Comparison of ENCODE assay signal across 1 cellular context in the genomic region with DNA sequence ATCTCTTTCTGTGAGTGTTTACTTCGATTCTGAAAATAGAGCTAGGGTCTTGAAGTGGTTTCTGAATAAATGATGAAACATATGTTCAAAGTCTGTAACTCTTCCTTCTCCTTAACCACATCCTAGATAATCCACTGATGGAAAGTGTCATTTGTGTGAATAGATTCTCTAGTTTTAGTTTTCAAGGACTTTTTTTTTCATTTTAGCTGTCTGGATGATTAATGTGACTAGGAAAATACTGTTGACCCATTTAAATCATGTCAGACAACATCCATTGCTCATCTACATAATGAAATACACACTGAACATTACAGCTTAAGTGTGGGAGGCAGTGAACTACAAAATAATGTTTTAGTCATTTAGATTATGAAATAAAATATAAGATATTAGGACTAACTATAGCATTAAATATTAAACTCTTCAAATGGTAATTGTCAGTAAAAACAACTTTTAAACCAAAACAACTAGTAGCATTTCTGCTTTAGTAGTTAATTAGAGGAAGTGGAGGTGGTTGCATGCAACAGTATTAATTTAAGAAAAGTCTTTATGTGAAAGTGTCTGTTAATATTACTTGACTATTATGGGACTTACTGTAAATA.
TF ChIP-seq lines count a peak whose summit lies in the region.

No MANE protein-coding gene starts in this region.

TF ChIP-seq in K562, 482 proteins besides CTCF, POLR2A, EP300 and RAD21 (continued from another document and continues in another):
- TF ChIP-seq NUFIP1 (IDR thresholded peaks at IDR 0.05; ENCODE audit: partially characterized antibody) (no peak), PCBP2 (IDR thresholded peaks at IDR 0.05; ENCODE audit: low read depth, low read length, poor library complexity, severe bottlenecking) (no peak), BCL6 (CRISPR knock-in tag; IDR thresholded peaks at IDR 0.05) (0 out of 2 replicates have a peak, but pooled peaks have one; percentile 28), NR1H2 (CRISPR knock-in tag; IDR thresholded peaks at IDR 0.05) (no peak), NBN (IDR thresholded peaks at IDR 0.05; ENCODE audit: low read depth) (peak; percentile 88; the same call in 1 of the 2 replicates), ZFX (CRISPR knock-in tag; IDR thresholded peaks at IDR 0.05) (no peak), MTF1 (CRISPR knock-in tag; IDR thresholded peaks at IDR 0.05; ENCODE audit: borderline replicate concordance) (no peak), ZNF695 (CRISPR knock-in tag; IDR thresholded peaks at IDR 0.05) (no peak), MBD2 (IDR thresholded peaks at IDR 0.05; ENCODE audit: borderline replicate concordance, low read depth) (no peak), POLR3G (IDR thresholded peaks at IDR 0.05; ENCODE audit: extremely low read depth, insufficient read length, insufficient replicate concordance) (no peak), FOXA3 (CRISPR knock-in tag; conservative IDR thresholded peaks at IDR 0.05 in 1 of 2, IDR thresholded peaks at IDR 0.05 in 1 of 2) (peak in 1 of 2 experiments; percentile 87; a peak in 2 of 4 replicates), ZNF212 (CRISPR knock-in tag; IDR thresholded peaks at IDR 0.05) (no peak), ZNF584 (CRISPR knock-in tag; IDR thresholded peaks at IDR 0.05; ENCODE audit: low read depth) (peak; percentile 66; the same call in 1 of the 2 replicates), ZNF282 (CRISPR knock-in tag; IDR thresholded peaks at IDR 0.05) (no peak), TAF9B (IDR thresholded peaks at IDR 0.05; ENCODE audit: partially characterized antibody) (no peak), KDM2B (CRISPR knock-in tag; IDR thresholded peaks at IDR 0.05) (no peak), HDAC1 (IDR thresholded peaks at IDR 0.05) (no peak), ZC3H11A (IDR thresholded peaks at IDR 0.05; ENCODE audit: low read depth, low read length) (no peak), FOXA1 (IDR thresholded peaks at IDR 0.05; ENCODE audit: borderline replicate concordance) (no peak), ZNF3 (CRISPR knock-in tag; IDR thresholded peaks at IDR 0.05) (no peak; the same call in 1 of the 2 replicates), POU5F1 (IDR thresholded peaks at IDR 0.05; ENCODE audit: borderline replicate concordance, low read depth, low read length, partially characterized antibody) (no peak), TBL1XR1 (IDR thresholded peaks at IDR 0.05; ENCODE audit: low read length in 2 of 2) (peak in 1 of 2 experiments; percentile 48; a peak in 1 of 4 replicates), MIER1 (IDR thresholded peaks at IDR 0.05; ENCODE audit: low read depth) (no peak), HNRNPL (IDR thresholded peaks at IDR 0.05; ENCODE audit: low read depth, low read length) (no peak), DPF2 (IDR thresholded peaks at IDR 0.05) (peak; percentile 84; the same call in 1 of the 2 replicates)
- TF ChIP-seq, protein P1, sequence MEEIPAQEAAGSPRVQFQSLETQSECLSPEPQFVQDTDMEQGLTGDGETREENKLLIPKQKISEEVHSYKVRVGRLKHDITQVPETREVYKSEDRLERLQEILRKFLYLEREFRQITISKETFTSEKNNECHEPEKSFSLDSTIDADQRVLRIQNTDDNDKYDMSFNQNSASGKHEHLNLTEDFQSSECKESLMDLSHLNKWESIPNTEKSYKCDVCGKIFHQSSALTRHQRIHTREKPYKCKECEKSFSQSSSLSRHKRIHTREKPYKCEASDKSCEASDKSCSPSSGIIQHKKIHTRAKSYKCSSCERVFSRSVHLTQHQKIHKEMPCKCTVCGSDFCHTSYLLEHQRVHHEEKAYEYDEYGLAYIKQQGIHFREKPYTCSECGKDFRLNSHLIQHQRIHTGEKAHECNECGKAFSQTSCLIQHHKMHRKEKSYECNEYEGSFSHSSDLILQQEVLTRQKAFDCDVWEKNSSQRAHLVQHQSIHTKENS (CRISPR knock-in tag; IDR thresholded peaks at IDR 0.05), result no peak
- TF ChIP-seq, protein P2, sequence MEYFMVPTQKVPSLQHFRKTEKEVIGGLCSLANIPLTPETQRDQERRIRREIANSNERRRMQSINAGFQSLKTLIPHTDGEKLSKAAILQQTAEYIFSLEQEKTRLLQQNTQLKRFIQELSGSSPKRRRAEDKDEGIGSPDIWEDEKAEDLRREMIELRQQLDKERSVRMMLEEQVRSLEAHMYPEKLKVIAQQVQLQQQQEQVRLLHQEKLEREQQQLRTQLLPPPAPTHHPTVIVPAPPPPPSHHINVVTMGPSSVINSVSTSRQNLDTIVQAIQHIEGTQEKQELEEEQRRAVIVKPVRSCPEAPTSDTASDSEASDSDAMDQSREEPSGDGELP (CRISPR knock-in tag; IDR thresholded peaks at IDR 0.05; ENCODE audit: borderline replicate concordance), result no peak
- TF ChIP-seq, protein P3, sequence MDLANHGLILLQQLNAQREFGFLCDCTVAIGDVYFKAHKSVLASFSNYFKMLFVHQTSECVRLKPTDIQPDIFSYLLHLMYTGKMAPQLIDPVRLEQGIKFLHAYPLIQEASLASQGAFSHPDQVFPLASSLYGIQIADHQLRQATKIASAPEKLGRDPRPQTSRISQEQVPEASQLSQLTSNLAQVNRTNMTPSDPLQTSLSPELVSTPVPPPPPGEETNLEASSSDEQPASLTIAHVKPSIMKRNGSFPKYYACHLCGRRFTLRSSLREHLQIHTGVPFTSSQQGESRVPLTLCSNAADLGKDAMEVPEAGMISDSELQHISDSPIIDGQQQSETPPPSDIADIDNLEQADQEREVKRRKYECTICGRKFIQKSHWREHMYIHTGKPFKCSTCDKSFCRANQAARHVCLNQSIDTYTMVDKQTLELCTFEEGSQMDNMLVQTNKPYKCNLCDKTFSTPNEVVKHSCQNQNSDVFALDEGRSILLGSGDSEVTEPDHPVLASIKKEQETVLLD (IDR thresholded peaks at IDR 0.05), result no peak
- TF ChIP-seq, protein P4, sequence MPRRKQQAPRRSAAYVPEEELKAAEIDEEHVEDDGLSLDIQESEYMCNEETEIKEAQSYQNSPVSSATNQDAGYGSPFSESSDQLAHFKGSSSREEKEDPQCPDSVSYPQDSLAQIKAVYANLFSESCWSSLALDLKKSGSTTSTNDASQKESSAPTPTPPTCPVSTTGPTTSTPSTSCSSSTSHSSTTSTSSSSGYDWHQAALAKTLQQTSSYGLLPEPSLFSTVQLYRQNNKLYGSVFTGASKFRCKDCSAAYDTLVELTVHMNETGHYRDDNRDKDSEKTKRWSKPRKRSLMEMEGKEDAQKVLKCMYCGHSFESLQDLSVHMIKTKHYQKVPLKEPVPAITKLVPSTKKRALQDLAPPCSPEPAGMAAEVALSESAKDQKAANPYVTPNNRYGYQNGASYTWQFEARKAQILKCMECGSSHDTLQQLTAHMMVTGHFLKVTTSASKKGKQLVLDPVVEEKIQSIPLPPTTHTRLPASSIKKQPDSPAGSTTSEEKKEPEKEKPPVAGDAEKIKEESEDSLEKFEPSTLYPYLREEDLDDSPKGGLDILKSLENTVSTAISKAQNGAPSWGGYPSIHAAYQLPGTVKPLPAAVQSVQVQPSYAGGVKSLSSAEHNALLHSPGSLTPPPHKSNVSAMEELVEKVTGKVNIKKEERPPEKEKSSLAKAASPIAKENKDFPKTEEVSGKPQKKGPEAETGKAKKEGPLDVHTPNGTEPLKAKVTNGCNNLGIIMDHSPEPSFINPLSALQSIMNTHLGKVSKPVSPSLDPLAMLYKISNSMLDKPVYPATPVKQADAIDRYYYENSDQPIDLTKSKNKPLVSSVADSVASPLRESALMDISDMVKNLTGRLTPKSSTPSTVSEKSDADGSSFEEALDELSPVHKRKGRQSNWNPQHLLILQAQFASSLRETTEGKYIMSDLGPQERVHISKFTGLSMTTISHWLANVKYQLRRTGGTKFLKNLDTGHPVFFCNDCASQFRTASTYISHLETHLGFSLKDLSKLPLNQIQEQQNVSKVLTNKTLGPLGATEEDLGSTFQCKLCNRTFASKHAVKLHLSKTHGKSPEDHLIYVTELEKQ (CRISPR knock-in tag; IDR thresholded peaks at IDR 0.05), result peak; percentile 36; the same call in 1 of the 2 replicates
- TF ChIP-seq, protein P5, sequence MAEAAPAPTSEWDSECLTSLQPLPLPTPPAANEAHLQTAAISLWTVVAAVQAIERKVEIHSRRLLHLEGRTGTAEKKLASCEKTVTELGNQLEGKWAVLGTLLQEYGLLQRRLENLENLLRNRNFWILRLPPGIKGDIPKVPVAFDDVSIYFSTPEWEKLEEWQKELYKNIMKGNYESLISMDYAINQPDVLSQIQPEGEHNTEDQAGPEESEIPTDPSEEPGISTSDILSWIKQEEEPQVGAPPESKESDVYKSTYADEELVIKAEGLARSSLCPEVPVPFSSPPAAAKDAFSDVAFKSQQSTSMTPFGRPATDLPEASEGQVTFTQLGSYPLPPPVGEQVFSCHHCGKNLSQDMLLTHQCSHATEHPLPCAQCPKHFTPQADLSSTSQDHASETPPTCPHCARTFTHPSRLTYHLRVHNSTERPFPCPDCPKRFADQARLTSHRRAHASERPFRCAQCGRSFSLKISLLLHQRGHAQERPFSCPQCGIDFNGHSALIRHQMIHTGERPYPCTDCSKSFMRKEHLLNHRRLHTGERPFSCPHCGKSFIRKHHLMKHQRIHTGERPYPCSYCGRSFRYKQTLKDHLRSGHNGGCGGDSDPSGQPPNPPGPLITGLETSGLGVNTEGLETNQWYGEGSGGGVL (CRISPR knock-in tag; IDR thresholded peaks at IDR 0.05), result no peak
- TF ChIP-seq, protein P6, sequence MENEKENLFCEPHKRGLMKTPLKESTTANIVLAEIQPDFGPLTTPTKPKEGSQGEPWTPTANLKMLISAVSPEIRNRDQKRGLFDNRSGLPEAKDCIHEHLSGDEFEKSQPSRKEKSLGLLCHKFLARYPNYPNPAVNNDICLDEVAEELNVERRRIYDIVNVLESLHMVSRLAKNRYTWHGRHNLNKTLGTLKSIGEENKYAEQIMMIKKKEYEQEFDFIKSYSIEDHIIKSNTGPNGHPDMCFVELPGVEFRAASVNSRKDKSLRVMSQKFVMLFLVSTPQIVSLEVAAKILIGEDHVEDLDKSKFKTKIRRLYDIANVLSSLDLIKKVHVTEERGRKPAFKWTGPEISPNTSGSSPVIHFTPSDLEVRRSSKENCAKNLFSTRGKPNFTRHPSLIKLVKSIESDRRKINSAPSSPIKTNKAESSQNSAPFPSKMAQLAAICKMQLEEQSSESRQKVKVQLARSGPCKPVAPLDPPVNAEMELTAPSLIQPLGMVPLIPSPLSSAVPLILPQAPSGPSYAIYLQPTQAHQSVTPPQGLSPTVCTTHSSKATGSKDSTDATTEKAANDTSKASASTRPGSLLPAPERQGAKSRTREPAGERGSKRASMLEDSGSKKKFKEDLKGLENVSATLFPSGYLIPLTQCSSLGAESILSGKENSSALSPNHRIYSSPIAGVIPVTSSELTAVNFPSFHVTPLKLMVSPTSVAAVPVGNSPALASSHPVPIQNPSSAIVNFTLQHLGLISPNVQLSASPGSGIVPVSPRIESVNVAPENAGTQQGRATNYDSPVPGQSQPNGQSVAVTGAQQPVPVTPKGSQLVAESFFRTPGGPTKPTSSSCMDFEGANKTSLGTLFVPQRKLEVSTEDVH (IDR thresholded peaks at IDR 0.05; ENCODE audit: low read depth, partially characterized antibody), result no peak
- TF ChIP-seq, protein P7, sequence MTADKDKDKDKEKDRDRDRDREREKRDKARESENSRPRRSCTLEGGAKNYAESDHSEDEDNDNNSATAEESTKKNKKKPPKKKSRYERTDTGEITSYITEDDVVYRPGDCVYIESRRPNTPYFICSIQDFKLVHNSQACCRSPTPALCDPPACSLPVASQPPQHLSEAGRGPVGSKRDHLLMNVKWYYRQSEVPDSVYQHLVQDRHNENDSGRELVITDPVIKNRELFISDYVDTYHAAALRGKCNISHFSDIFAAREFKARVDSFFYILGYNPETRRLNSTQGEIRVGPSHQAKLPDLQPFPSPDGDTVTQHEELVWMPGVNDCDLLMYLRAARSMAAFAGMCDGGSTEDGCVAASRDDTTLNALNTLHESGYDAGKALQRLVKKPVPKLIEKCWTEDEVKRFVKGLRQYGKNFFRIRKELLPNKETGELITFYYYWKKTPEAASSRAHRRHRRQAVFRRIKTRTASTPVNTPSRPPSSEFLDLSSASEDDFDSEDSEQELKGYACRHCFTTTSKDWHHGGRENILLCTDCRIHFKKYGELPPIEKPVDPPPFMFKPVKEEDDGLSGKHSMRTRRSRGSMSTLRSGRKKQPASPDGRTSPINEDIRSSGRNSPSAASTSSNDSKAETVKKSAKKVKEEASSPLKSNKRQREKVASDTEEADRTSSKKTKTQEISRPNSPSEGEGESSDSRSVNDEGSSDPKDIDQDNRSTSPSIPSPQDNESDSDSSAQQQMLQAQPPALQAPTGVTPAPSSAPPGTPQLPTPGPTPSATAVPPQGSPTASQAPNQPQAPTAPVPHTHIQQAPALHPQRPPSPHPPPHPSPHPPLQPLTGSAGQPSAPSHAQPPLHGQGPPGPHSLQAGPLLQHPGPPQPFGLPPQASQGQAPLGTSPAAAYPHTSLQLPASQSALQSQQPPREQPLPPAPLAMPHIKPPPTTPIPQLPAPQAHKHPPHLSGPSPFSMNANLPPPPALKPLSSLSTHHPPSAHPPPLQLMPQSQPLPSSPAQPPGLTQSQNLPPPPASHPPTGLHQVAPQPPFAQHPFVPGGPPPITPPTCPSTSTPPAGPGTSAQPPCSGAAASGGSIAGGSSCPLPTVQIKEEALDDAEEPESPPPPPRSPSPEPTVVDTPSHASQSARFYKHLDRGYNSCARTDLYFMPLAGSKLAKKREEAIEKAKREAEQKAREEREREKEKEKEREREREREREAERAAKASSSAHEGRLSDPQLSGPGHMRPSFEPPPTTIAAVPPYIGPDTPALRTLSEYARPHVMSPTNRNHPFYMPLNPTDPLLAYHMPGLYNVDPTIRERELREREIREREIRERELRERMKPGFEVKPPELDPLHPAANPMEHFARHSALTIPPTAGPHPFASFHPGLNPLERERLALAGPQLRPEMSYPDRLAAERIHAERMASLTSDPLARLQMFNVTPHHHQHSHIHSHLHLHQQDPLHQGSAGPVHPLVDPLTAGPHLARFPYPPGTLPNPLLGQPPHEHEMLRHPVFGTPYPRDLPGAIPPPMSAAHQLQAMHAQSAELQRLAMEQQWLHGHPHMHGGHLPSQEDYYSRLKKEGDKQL (CRISPR knock-in tag; IDR thresholded peaks at IDR 0.05; ENCODE audit: borderline replicate concordance), result no peak
- TF ChIP-seq, protein P8, sequence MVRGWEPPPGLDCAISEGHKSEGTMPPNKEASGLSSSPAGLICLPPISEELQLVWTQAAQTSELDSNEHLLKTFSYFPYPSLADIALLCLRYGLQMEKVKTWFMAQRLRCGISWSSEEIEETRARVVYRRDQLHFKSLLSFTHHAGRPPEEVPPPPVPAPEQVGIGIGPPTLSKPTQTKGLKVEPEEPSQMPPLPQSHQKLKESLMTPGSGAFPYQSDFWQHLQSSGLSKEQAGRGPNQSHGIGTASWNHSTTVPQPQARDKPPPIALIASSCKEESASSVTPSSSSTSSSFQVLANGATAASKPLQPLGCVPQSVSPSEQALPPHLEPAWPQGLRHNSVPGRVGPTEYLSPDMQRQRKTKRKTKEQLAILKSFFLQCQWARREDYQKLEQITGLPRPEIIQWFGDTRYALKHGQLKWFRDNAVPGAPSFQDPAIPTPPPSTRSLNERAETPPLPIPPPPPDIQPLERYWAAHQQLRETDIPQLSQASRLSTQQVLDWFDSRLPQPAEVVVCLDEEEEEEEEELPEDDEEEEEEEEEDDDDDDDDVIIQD (CRISPR knock-in tag; IDR thresholded peaks at IDR 0.05), result no peak
- TF ChIP-seq, protein P9, sequence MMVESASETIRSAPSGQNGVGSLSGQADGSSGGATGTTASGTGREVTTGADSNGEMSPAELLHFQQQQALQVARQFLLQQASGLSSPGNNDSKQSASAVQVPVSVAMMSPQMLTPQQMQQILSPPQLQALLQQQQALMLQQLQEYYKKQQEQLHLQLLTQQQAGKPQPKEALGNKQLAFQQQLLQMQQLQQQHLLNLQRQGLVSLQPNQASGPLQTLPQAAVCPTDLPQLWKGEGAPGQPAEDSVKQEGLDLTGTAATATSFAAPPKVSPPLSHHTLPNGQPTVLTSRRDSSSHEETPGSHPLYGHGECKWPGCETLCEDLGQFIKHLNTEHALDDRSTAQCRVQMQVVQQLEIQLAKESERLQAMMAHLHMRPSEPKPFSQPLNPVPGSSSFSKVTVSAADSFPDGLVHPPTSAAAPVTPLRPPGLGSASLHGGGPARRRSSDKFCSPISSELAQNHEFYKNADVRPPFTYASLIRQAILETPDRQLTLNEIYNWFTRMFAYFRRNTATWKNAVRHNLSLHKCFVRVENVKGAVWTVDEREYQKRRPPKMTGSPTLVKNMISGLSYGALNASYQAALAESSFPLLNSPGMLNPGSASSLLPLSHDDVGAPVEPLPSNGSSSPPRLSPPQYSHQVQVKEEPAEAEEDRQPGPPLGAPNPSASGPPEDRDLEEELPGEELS (CRISPR knock-in tag; IDR thresholded peaks at IDR 0.05; ENCODE audit: borderline replicate concordance), result no peak
